20 cellular contexts compared by ENCODE assay signal in the genomic region with DNA sequence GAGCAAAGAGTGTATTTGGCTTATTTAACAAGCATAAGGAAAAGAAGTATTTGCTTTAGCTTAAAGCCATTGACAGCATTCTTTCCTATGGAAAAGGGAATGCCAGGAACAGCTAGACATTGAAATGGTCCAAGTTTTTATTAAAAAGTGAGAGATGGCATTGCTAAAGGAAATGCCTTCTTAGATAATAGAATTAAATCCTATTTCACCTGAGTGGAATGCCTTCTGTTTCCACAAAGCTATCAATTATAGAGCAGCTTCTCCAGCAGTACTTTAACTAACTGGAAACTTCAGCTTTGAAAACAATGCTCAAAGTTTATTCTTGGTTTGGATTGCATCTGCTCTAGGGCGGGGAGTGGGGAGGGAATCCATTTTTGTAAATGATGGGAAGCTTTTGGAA.
DNase-seq lines count a peak whose midpoint lies in the region; ATAC-seq and TF ChIP-seq lines count a peak whose summit lies in the region.
"Had no signal": no experiment of that assay in that cellular context is flagged by ENCODE, and none has a peak within 500 bp of the region (broad histone marks: within the 10 kb centered on the region; RNA-seq: fewer than 3 reads in every experiment).

No MANE protein-coding gene starts in this region.

- CTCF ChIA-PET in SK-N-SH (lab: Yijun Ruan, JAX): interaction anchor here (1.0 to 1.2 kb wide), 2 partner anchors 11 to 80 kb away, joined by 3 to 5 read pairs; no protein-coding TSS in a partner anchor

- H3K9me3 Mint-ChIP-seq in nephron: no peaks in the 10 kb centered on the region
- no peaks in the 10 kb centered on the region for H3K9me3 Mint-ChIP-seq in activated T-cell treated with anti-CD3 and anti-CD28 coated beads, Interleukin-2, amount 50 U/mL, for 4 hours
- H3K9me3 Mint-ChIP-seq: CD4-positive, CD25-positive, alpha-beta regulatory T cell; CD8-positive, alpha-beta T cell; GM23338; H9 had no signal

- H3K79me2 ChIP-seq in SK-N-SH (ENCODE audit: insufficient read depth): no peaks in the 10 kb centered on the region

- H4K20me1 ChIP-seq in SK-N-SH (ENCODE audit: insufficient read depth): no peaks in the 10 kb centered on the region
- H4K20me1 ChIP-seq: BLaER1 had no signal

- no peak for TF ChIP-seq RAD21 in SK-N-SH (IDR thresholded peaks at IDR 0.05; ENCODE audit: low read length)

- TF ChIP-seq EP300 in SK-N-SH (IDR thresholded peaks at IDR 0.05; ENCODE audit: borderline replicate concordance in 1 of 2, low read depth in 1 of 2, low read length in 1 of 2): no peak
- no peak for TF ChIP-seq EP300 in sigmoid colon (IDR thresholded peaks at IDR 0.05)

- H3K36me3 ChIP-seq in SK-N-SH (replicated peaks in 1 of 2; ENCODE audit: control insufficient read depth in 1 of 2, insufficient read depth in 2 of 2, low read length in 1 of 2): no peaks in the 10 kb centered on the region
- no peaks in the 10 kb centered on the region for H3K36me3 ChIP-seq in ectodermal cell (ENCODE audit: control insufficient read depth, insufficient read depth, low read length)
- H3K36me3 ChIP-seq in sigmoid colon: no peaks in the 10 kb centered on the region
- H3K36me3 ChIP-seq: BLaER1 had no signal

- TF ChIP-seq POLR2A in sigmoid colon (IDR thresholded peaks at IDR 0.05): no peak

- H3K27ac ChIP-seq in SK-N-SH (ENCODE audit: low read depth in 2 of 2, low read length in 1 of 2) (no peak overlapping the region), ectodermal cell (ENCODE audit: insufficient read depth, low read depth, low read length, poor library complexity, severe bottlenecking) (peak overlapping the region; percentile 36), sigmoid colon (peak overlapping the region in 3 of 4 donors; percentile 3 to 88 (median 86))
- H3K27ac ChIP-seq: 22Rv1, BLaER1, C4-2B had no signal

- peaks cover 32% of the 10 kb centered on the region for H3K4me1 Mint-ChIP-seq in nephron
- H3K4me1 Mint-ChIP-seq in activated T-cell treated with anti-CD3 and anti-CD28 coated beads, Interleukin-2, amount 50 U/mL, for 4 hours (ENCODE audit: low read depth): no peaks in the 10 kb centered on the region
- H3K4me1 Mint-ChIP-seq: B cell; CD4-positive, CD25-positive, alpha-beta regulatory T cell had no signal

- no peak overlapping the region for H2AFZ ChIP-seq in SK-N-SH (ENCODE audit: low read depth)
- H2AFZ ChIP-seq: GM23338 had no signal

- H3K36me3 Mint-ChIP-seq in nephron (ENCODE audit: low read depth): no peaks in the 10 kb centered on the region
- H3K36me3 Mint-ChIP-seq in activated T-cell treated with anti-CD3 and anti-CD28 coated beads, Interleukin-2, amount 50 U/mL, for 4 hours (ENCODE audit: insufficient read depth): no peaks in the 10 kb centered on the region
- H3K36me3 Mint-ChIP-seq: CD4-positive, CD25-positive, alpha-beta regulatory T cell; CD8-positive, alpha-beta T cell had no signal

- H3K4me3 ChIP-seq in SK-N-SH (ENCODE audit: low read depth in 2 of 2, low read length in 1 of 2): no peak overlapping the region
- no peak overlapping the region for H3K4me3 ChIP-seq in ectodermal cell (ENCODE audit: insufficient read depth, low read depth, low read length)
- no peak overlapping the region for H3K4me3 ChIP-seq in sigmoid colon
- H3K4me3 ChIP-seq: BLaER1, GM23338 had no signal

- H3K27me3 Mint-ChIP-seq in nephron (ENCODE audit: low read depth): no peaks in the 10 kb centered on the region
- no peaks in the 10 kb centered on the region for H3K27me3 Mint-ChIP-seq in activated T-cell treated with anti-CD3 and anti-CD28 coated beads, Interleukin-2, amount 50 U/mL, for 4 hours (ENCODE audit: low read depth)
- H3K27me3 Mint-ChIP-seq: B cell had no signal

- WGBS in SK-N-SH (ENCODE audit: low lambda C conversion rate): 60% methylated on average over 1 of the region's 1 CpG
- 67 to 81% methylated on average over 1 of the region's 1 CpG for WGBS in ectodermal cell, 2 experiments
- WGBS in sigmoid colon, 2 donors: 67 to 76% methylated on average over 1 of the region's 1 CpG

- peak overlapping the region in 2 of 3 experiments; percentile 35 to 39 for H3K27ac Mint-ChIP-seq in nephron
- H3K27ac Mint-ChIP-seq: B cell; CD8-positive, alpha-beta T cell; GM23338 had no signal

- POLR2A ChIA-PET in SK-N-SH (lab: Yijun Ruan, JAX): no interaction called here

- H3K4me3 Mint-ChIP-seq in nephron: no peak overlapping the region
- H3K4me3 Mint-ChIP-seq in activated T-cell treated with anti-CD3 and anti-CD28 coated beads, Interleukin-2, amount 50 U/mL, for 4 hours: no peak overlapping the region
- H3K4me3 Mint-ChIP-seq: B cell; CD4-positive, CD25-positive, alpha-beta regulatory T cell; CD8-positive, alpha-beta T cell; GM23338; H9 had no signal

- no peak overlapping the region for H3K4me2 ChIP-seq in SK-N-SH
- H3K4me2 ChIP-seq: BLaER1, GM23338 had no signal

- no peaks in the 10 kb centered on the region for H3K4me1 ChIP-seq in SK-N-SH (ENCODE audit: control insufficient read depth in 1 of 2, insufficient read depth in 2 of 2, low read depth in 1 of 2, low read length in 1 of 2)
- H3K4me1 ChIP-seq in ectodermal cell (ENCODE audit: control insufficient read depth, insufficient read depth, low read length): peaks cover 21% of the 10 kb centered on the region
- peaks cover 0 to 27% (median 16%) of the 10 kb centered on the region in 4 donors for H3K4me1 ChIP-seq in sigmoid colon
- H3K4me1 ChIP-seq: BLaER1, Caco-2 had no signal

- H3K9me3 ChIP-seq in SK-N-SH (no peaks in the 10 kb centered on the region), ectodermal cell (ENCODE audit: control insufficient read depth, low read length) (no peaks in the 10 kb centered on the region), sigmoid colon (no peaks in the 10 kb centered on the region)
- H3K9me3 ChIP-seq: BLaER1, Caco-2 had no signal

- ATAC-seq in SK-N-SH treated with all-trans-retinoic acid at 6 μM for 48 hours (peak; percentile 46), GM21423 (IDR thresholded peaks at IDR 0.05; ENCODE audit: unreplicated experiment) (no peak)
- no peak for ATAC-seq in activated T-cell treated with anti-CD3 and anti-CD28 coated beads, Interleukin-2, amount 50 U/mL, for 4 hours
- ATAC-seq: CD8-positive, alpha-beta T cell; HCT116 had no signal

- H3K9ac ChIP-seq in SK-N-SH: no peak overlapping the region
- H3K9ac ChIP-seq: BLaER1 had no signal

- no peak for TF ChIP-seq CTCF in SK-N-SH (IDR thresholded peaks at IDR 0.05)
- TF ChIP-seq CTCF in nephron (IDR thresholded peaks at IDR 0.05; ENCODE audit: unreplicated experiment in 3 of 3): no peak
- no peak for TF ChIP-seq CTCF in sigmoid colon (IDR thresholded peaks at IDR 0.05)

- intact Hi-C loops in sigmoid colon (cut with DNase I): loop anchor here (10.0 kb wide), 1 partner anchor 191 kb away; no protein-coding TSS in a partner anchor

- no peaks in the 10 kb centered on the region for H3K9me2 ChIP-seq in SK-N-SH

- H3F3A ChIP-seq in SK-N-SH (replicated peaks; ENCODE audit: insufficient read depth): no peaks in the 10 kb centered on the region

- no peak for DNase-seq in SK-N-SH
- DNase-seq in sigmoid colon: no peak
- no peak for DNase-seq in activated T-cell treated with anti-CD3 and anti-CD28 coated beads, Interleukin-2, amount 50 U/mL, for 4 hours
- no peak for DNase-seq in NCI-H2196 (lab: John Stamatoyannopoulos, UW; ENCODE audit: unreplicated experiment)
- DNase-seq: Caco-2; CD4-positive, CD25-positive, alpha-beta regulatory T cell; CD8-positive, alpha-beta T cell; DMS153; DND-41; H9 had no signal

- H3K27me3 ChIP-seq in SK-N-SH (ENCODE audit: insufficient read depth): no peaks in the 10 kb centered on the region
- no peaks in the 10 kb centered on the region for H3K27me3 ChIP-seq in ectodermal cell (ENCODE audit: control insufficient read depth, insufficient read depth, low read length, poor library complexity, severe bottlenecking)
- H3K27me3 ChIP-seq in sigmoid colon: no peaks in the 10 kb centered on the region
- H3K27me3 ChIP-seq: BLaER1 had no signal

TF ChIP-seq in SK-N-SH treated with all-trans-retinoic acid at 6 μM for 48 hours, 23 proteins besides CTCF, POLR2A, EP300 and RAD21 (continues in another document):
- no peak for TF ChIP-seq OSR1 (CRISPR knock-in tag; IDR thresholded peaks at IDR 0.05)
- no peak for TF ChIP-seq ESRRG (CRISPR knock-in tag; IDR thresholded peaks at IDR 0.05)
- 0 out of 2 replicates have a peak, but pooled peaks have one; percentile 49 for TF ChIP-seq SNAI2 (CRISPR knock-in tag; IDR thresholded peaks at IDR 0.05)
- 0 out of 2 replicates have a peak, but pooled peaks have one; percentile 33 for TF ChIP-seq ZFP3 (CRISPR knock-in tag; IDR thresholded peaks at IDR 0.05)

TF ChIP-seq in SK-N-SH, 30 proteins besides CTCF, POLR2A, EP300 and RAD21 (continues in another document):
- TF ChIP-seq MXI1 (IDR thresholded peaks at IDR 0.05; ENCODE audit: low read depth, low read length) (no peak), ELF1 (IDR thresholded peaks at IDR 0.05) (no peak), NFIC (IDR thresholded peaks at IDR 0.05; ENCODE audit: borderline replicate concordance) (no peak), SIN3A (IDR thresholded peaks at IDR 0.05; ENCODE audit: borderline replicate concordance, low read depth, low read length) (no peak), EZH2phosphoT487 (IDR thresholded peaks at IDR 0.05; ENCODE audit: borderline replicate concordance, low read depth) (no peak), SMC3 (IDR thresholded peaks at IDR 0.05; ENCODE audit: low read depth, low read length) (no peak), FOXJ3 (CRISPR knock-in tag; IDR thresholded peaks at IDR 0.05) (no peak), FOSL2 (IDR thresholded peaks at IDR 0.05; ENCODE audit: borderline replicate concordance, low read depth) (no peak)
- TF ChIP-seq, protein P1, sequence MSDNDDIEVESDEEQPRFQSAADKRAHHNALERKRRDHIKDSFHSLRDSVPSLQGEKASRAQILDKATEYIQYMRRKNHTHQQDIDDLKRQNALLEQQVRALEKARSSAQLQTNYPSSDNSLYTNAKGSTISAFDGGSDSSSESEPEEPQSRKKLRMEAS (IDR thresholded peaks at IDR 0.05; ENCODE audit: low read depth): no peak
- TF ChIP-seq, protein P2, sequence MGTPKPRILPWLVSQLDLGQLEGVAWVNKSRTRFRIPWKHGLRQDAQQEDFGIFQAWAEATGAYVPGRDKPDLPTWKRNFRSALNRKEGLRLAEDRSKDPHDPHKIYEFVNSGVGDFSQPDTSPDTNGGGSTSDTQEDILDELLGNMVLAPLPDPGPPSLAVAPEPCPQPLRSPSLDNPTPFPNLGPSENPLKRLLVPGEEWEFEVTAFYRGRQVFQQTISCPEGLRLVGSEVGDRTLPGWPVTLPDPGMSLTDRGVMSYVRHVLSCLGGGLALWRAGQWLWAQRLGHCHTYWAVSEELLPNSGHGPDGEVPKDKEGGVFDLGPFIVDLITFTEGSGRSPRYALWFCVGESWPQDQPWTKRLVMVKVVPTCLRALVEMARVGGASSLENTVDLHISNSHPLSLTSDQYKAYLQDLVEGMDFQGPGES (IDR thresholded peaks at IDR 0.05; ENCODE audit: low read depth, low read length): no peak

Comparison
In these comparisons a context has a peak if more than half of its experiments do, and no peak if none do; other contexts are left out.
1. H3K27ac ChIP-seq: peak in ectodermal cell (single experiment) and sigmoid colon (3 of 4); none in SK-N-SH (0 of 2).